ENCODE assay signal across 8 cellular contexts in the genomic region with DNA sequence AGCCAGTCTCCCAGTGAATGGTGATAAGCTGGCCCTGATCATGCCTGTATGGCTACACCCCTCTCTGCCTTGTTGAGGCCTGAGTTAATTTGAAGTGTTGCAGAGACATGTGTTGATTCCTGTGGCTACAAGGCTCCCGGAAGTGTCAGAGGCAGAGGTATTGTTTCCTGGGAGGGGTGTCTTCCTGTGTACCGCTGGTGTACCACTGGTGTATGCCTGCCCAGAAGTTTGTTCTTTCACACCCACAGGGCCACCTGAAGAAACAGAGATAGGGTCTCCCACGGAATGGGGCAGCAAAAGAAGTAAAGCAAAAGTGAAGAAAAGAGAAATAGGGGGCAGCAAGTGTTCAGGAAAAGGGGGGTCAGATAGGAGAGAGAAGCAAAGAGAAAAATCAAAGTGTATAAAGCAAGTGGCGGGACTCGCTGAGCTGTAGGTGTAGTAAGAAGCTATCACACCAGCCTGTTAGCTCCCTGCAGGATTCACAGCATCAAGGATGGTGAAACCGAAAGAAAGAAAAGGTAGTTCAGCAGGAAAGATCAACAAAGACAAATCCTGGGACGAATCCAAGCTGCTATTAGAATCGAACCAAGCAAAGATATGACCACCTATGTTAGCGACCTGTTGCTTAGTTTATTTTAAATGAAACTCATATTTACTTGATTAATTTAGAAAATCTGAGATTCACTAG.
DNase-seq lines count a peak whose midpoint lies in the region; ATAC-seq lines count a peak whose summit lies in the region.

No MANE protein-coding gene starts in this region.

- DNase-seq in activated CD4-positive, alpha-beta T cell treated with anti-CD3 and anti-CD28 coated beads for 4 hours = peak; percentile 67 to 69
- peak; percentile 39 for DNase-seq in effector CD4-positive, alpha-beta T cell
- peak; percentile 21 for DNase-seq in stimulated activated CD8-positive, alpha-beta memory T cell treated with anti-CD3 and anti-CD28 coated beads, Interleukin-12 subunit alpha, Interleukin-12 subunit beta, amount 100 ng/mL, for 24 hours (ENCODE audit: extremely low read depth)
- DNase-seq in NCI-H1092 treated with DMSO at 0.1 percent for 48 hours (lab: John Stamatoyannopoulos, UW) = no peak
- DNase-seq in DMS 273 treated with DMSO at 0.1 percent for 48 hours (lab: John Stamatoyannopoulos, UW) = no peak
- DNase-seq in DMS79 treated with DMSO at 0.1 percent for 48 hours (lab: John Stamatoyannopoulos, UW) = no peak

- peak; percentile 11 for ATAC-seq in GM21529 (IDR thresholded peaks at IDR 0.05; ENCODE audit: unreplicated experiment)
- ATAC-seq in HG02759 (IDR thresholded peaks at IDR 0.05; ENCODE audit: unreplicated experiment) = no peak

Comparison
In these comparisons a context has a peak if more than half of its experiments do, and no peak if none do; other contexts are left out.
1. DNase-seq: peak in activated CD4-positive, alpha-beta T cell treated with anti-CD3 and anti-CD28 coated beads for 4 hours (2 of 2), effector CD4-positive, alpha-beta T cell (single experiment) and stimulated activated CD8-positive, alpha-beta memory T cell treated with anti-CD3 and anti-CD28 coated beads, Interleukin-12 subunit alpha, Interleukin-12 subunit beta, amount 100 ng/mL, for 24 hours (single experiment); none in NCI-H1092 treated with DMSO at 0.1 percent for 48 hours (single experiment), DMS 273 treated with DMSO at 0.1 percent for 48 hours (single experiment) and DMS79 treated with DMSO at 0.1 percent for 48 hours (single experiment).